15 cellular contexts compared by ENCODE assay signal in genomic region chr20:11965602-11966001, GRCh38. TPM values are rescaled to one million over a fixed set of nuclear protein-coding genes. Genes with fewer than 3 reads are reported as not detected.
A peak's percentile ranks its signal among the peaks of the same experiment; 100 is the strongest.
DNase-seq lines count a peak whose midpoint lies in the region; ATAC-seq and TF ChIP-seq lines count a peak whose summit lies in the region.
"Had no signal": no experiment of that assay in that cellular context is flagged by ENCODE, and none has a peak within 500 bp of the region (broad histone marks: within the 10 kb centered on the region; RNA-seq: fewer than 3 reads in every experiment).

No MANE protein-coding gene starts in this region.

- H3K36me3 ChIP-seq in brain microvascular endothelial cell (replicated peaks) (no peaks in the 10 kb centered on the region), heart right ventricle (no peaks in the 10 kb centered on the region)
- H3K36me3 ChIP-seq: upper lobe of right lung had no signal

- no peak for ATAC-seq in heart right ventricle
- ATAC-seq: mucosa of descending colon, upper lobe of right lung had no signal

- no peaks in the 10 kb centered on the region for H3K9me3 ChIP-seq in heart right ventricle
- H3K9me3 ChIP-seq: mucosa of descending colon, upper lobe of right lung had no signal

- DNase-seq in AG09319 (ENCODE audit: extremely low read depth, low read depth) (no peak), HFF-Myc (ENCODE audit: extremely low read depth, low read depth) (no peak), brain microvascular endothelial cell (no peak), foreskin fibroblast (peak in 1 of 2 donors; percentile 9), heart right ventricle (no peak), amniotic stem cell (lab: John Stamatoyannopoulos, UW) (no peak), kidney glomerular epithelial cell (lab: John Stamatoyannopoulos, UW) (no peak)
- DNase-seq: activated CD4-positive, alpha-beta memory T cell treated with anti-CD3 and anti-CD28 coated beads, Interleukin-2, amount 10 ng/mL, durations not matched to agents 7 days and 5 days; activated effector memory CD4-positive, alpha-beta T cell treated with anti-CD3 and anti-CD28 coated beads, Interleukin-2, amount 50 U/mL, for 16 hours; cortex of kidney; hypothalamus; mucosa of descending colon; NCI-H1436; NCI-H526; upper lobe of right lung had no signal

- in situ Hi-C loops in brain microvascular endothelial cell (cut with HindIII; ENCODE audit: low pct_ligation_motif_present, low sequenced_read_pairs) = no loop called here

- whole genome bisulfite sequencing in heart right ventricle, 2 donors = 93 to 94% methylated on average over 1 of the region's 1 CpG

- intact Hi-C loops in heart right ventricle (cut with DNase I) = no loop called here

- TF ChIP-seq CTCF in AG09319 (IDR thresholded peaks at IDR 0.05; ENCODE audit: low read depth, low read length) (peak; percentile 8), HFF-Myc (IDR thresholded peaks at IDR 0.05; ENCODE audit: low read depth, low read length, missing control alignments) (peak; percentile 23), brain microvascular endothelial cell (IDR thresholded peaks at IDR 0.05; ENCODE audit: low read depth, low read length, missing control alignments) (peak; percentile 41), foreskin fibroblast (IDR thresholded peaks at IDR 0.05; ENCODE audit: low read depth, low read length) (peak; percentile 22), heart right ventricle (IDR thresholded peaks at IDR 0.05) (peak in 1 of 9 donors; percentile 19)

- no peaks in the 10 kb centered on the region for H3K27me3 ChIP-seq in brain microvascular endothelial cell (replicated peaks)
- H3K27me3 ChIP-seq in heart right ventricle = no peaks in the 10 kb centered on the region
- H3K27me3 ChIP-seq: upper lobe of right lung had no signal

- H3K27ac ChIP-seq in brain microvascular endothelial cell = no peak overlapping the region
- no peak overlapping the region for H3K27ac ChIP-seq in heart right ventricle
- H3K27ac ChIP-seq: upper lobe of right lung had no signal

- H3K4me1 ChIP-seq in heart right ventricle = no peaks in the 10 kb centered on the region
- H3K4me1 ChIP-seq: upper lobe of right lung had no signal

- no peak overlapping the region for H3K4me3 ChIP-seq in HFF-Myc (replicated peaks; ENCODE audit: low read depth, low read length)
- no peak overlapping the region for H3K4me3 ChIP-seq in brain microvascular endothelial cell (ENCODE audit: low read depth, low read length)
- H3K4me3 ChIP-seq in foreskin fibroblast (ENCODE audit: low read depth in 1 of 2, low read length in 2 of 2) = no peak overlapping the region
- no peak overlapping the region for H3K4me3 ChIP-seq in heart right ventricle
- H3K4me3 ChIP-seq: mucosa of descending colon, upper lobe of right lung had no signal

RNA-seq across cellular contexts. Expression of gene BTBD3, which starts 47.9 kb away (rescaled TPM):
- 10 to 100 TPM; 21.4 to 29.8 (median 23.8) TPM for total RNA-seq in heart right ventricle
- 10 to 100 TPM; 10.2 to 10.7 TPM for polyA plus RNA-seq in heart right ventricle
